ENCODE assay signal across 24 cellular contexts in genomic region chr16:57652695-57653471, GRCh38. TPM values are rescaled to one million over a fixed set of nuclear protein-coding genes. Genes with fewer than 3 reads are reported as not detected.
A peak's percentile ranks its signal among the peaks of the same experiment; 100 is the strongest.
DNase-seq lines count a peak whose midpoint lies in the region; ATAC-seq and TF ChIP-seq lines count a peak whose summit lies in the region.
"Had no signal": no experiment of that assay in that cellular context is flagged by ENCODE, and none has a peak within 500 bp of the region (broad histone marks: within the 10 kb centered on the region; RNA-seq: fewer than 3 reads in every experiment).

No MANE protein-coding gene starts in this region.

- H3K27me3 ChIP-seq in MG63, result no peaks in the 10 kb centered on the region
- H3K27me3 ChIP-seq in CD4-positive, alpha-beta T cell (ENCODE audit: control insufficient read depth, insufficient read depth, low read length), result no peaks in the 10 kb centered on the region

- CTCF ChIA-PET in CD4-positive, alpha-beta T cell (lab: Charles Lee), result no interaction called here

- H3K36me3 Mint-ChIP-seq in activated naive CD8-positive, alpha-beta T cell treated with anti-CD3 and anti-CD28 coated beads, Interleukin-2, amount 10 ng/mL, durations not matched to agents 7 days and 5 days, result no peaks in the 10 kb centered on the region
- peaks cover 2% of the 10 kb centered on the region for H3K36me3 Mint-ChIP-seq in activated naive CD8-positive, alpha-beta T cell treated with anti-CD3 and anti-CD28 coated beads, Interleukin-2, amount 50 U/mL, for 24 hours (ENCODE audit: low read depth)
- H3K36me3 Mint-ChIP-seq in brain (peaks cover 64% of the 10 kb centered on the region), natural killer cell (peaks cover 11% of the 10 kb centered on the region)
- no peaks in the 10 kb centered on the region for H3K36me3 Mint-ChIP-seq in CD4-positive, alpha-beta T cell (ENCODE audit: low read depth)
- H3K36me3 Mint-ChIP-seq: CD4-positive, alpha-beta memory T cell; IgD-negative memory B cell had no signal

- H3K36me3 ChIP-seq in MG63, result no peaks in the 10 kb centered on the region

- no peaks in the 10 kb centered on the region for H3K27me3 Mint-ChIP-seq in activated naive CD8-positive, alpha-beta T cell treated with anti-CD3 and anti-CD28 coated beads, Interleukin-2, amount 10 ng/mL, durations not matched to agents 7 days and 5 days
- H3K27me3 Mint-ChIP-seq in activated naive CD8-positive, alpha-beta T cell treated with anti-CD3 and anti-CD28 coated beads, Interleukin-2, amount 50 U/mL, for 24 hours, result no peaks in the 10 kb centered on the region
- H3K27me3 Mint-ChIP-seq in brain, result no peaks in the 10 kb centered on the region
- H3K27me3 Mint-ChIP-seq in natural killer cell (ENCODE audit: low read depth in 2 of 2), result no peaks in the 10 kb centered on the region
- no peaks in the 10 kb centered on the region for H3K27me3 Mint-ChIP-seq in CD4-positive, alpha-beta T cell
- H3K27me3 Mint-ChIP-seq: CD4-positive, alpha-beta memory T cell had no signal

- H3K4me3 Mint-ChIP-seq in activated naive CD8-positive, alpha-beta T cell treated with anti-CD3 and anti-CD28 coated beads, Interleukin-2, amount 10 ng/mL, durations not matched to agents 7 days and 5 days, result no peak overlapping the region
- H3K4me3 Mint-ChIP-seq in activated naive CD8-positive, alpha-beta T cell treated with anti-CD3 and anti-CD28 coated beads, Interleukin-2, amount 50 U/mL, for 24 hours, result no peak overlapping the region
- H3K4me3 Mint-ChIP-seq in brain, result no peak overlapping the region
- H3K4me3 Mint-ChIP-seq in natural killer cell, result peak overlapping the region; percentile 79
- H3K4me3 Mint-ChIP-seq in CD4-positive, alpha-beta T cell, result no peak overlapping the region
- H3K4me3 Mint-ChIP-seq: GM23338 had no signal

- TF ChIP-seq CTCF in brain (conservative IDR thresholded peaks at IDR 0.05) (no peak), natural killer cell (IDR thresholded peaks at IDR 0.05) (no peak)
- no peak for TF ChIP-seq CTCF in CD4-positive, alpha-beta T cell (IDR thresholded peaks at IDR 0.05)

- H3K27ac Mint-ChIP-seq in activated naive CD8-positive, alpha-beta T cell treated with anti-CD3 and anti-CD28 coated beads, Interleukin-2, amount 10 ng/mL, durations not matched to agents 7 days and 5 days, result peak overlapping the region; percentile 83
- no peak overlapping the region for H3K27ac Mint-ChIP-seq in activated naive CD8-positive, alpha-beta T cell treated with anti-CD3 and anti-CD28 coated beads, Interleukin-2, amount 50 U/mL, for 24 hours
- H3K27ac Mint-ChIP-seq in brain, result peak overlapping the region in 3 of 5 experiments; percentile 65 to 90 (median 74)
- peak overlapping the region; percentile 93 to 96 for H3K27ac Mint-ChIP-seq in natural killer cell
- H3K27ac Mint-ChIP-seq in CD4-positive, alpha-beta T cell, result no peak overlapping the region
- H3K27ac Mint-ChIP-seq: GM23338, IgD-negative memory B cell had no signal

- no peak for DNase-seq in activated naive CD8-positive, alpha-beta T cell treated with anti-CD3 and anti-CD28 coated beads, Interleukin-2, amount 10 ng/mL, durations not matched to agents 7 days and 5 days
- DNase-seq in activated naive CD8-positive, alpha-beta T cell treated with anti-CD3 and anti-CD28 coated beads, Interleukin-2, amount 50 U/mL, for 24 hours, result no peak
- no peak for DNase-seq in natural killer cell
- DNase-seq in MG63, result no peak
- DNase-seq in SKM-1 (lab: John Stamatoyannopoulos, UW; ENCODE audit: unreplicated experiment), result no peak
- DNase-seq in CD4-positive, alpha-beta T cell, result no peak
- DNase-seq: 8988T, Calu3, DMS53, EL, HCEC 1CT, NCI-H1105, NCI-H1694, NCI-H510A, NCI-H748 treated with DMSO at 0.1 percent for 48 hours, SHP77 had no signal

- no peaks in the 10 kb centered on the region for H3K9me3 ChIP-seq in MG63
- no peaks in the 10 kb centered on the region for H3K9me3 ChIP-seq in CD4-positive, alpha-beta T cell (ENCODE audit: control insufficient read depth, low read length)

- no peaks in the 10 kb centered on the region for H3K9me3 Mint-ChIP-seq in activated naive CD8-positive, alpha-beta T cell treated with anti-CD3 and anti-CD28 coated beads, Interleukin-2, amount 10 ng/mL, durations not matched to agents 7 days and 5 days
- H3K9me3 Mint-ChIP-seq in activated naive CD8-positive, alpha-beta T cell treated with anti-CD3 and anti-CD28 coated beads, Interleukin-2, amount 50 U/mL, for 24 hours, result no peaks in the 10 kb centered on the region
- H3K9me3 Mint-ChIP-seq in brain, result no peaks in the 10 kb centered on the region
- no peaks in the 10 kb centered on the region for H3K9me3 Mint-ChIP-seq in natural killer cell
- H3K9me3 Mint-ChIP-seq in CD4-positive, alpha-beta T cell, result no peaks in the 10 kb centered on the region
- H3K9me3 Mint-ChIP-seq: CD4-positive, alpha-beta memory T cell; GM23338; IgD-negative memory B cell had no signal

- H3K27ac ChIP-seq in CD4-positive, alpha-beta T cell (ENCODE audit: low read depth, low read length), result no peak overlapping the region

- intact Hi-C loops in natural killer cell (cut with micrococcal nuclease), result no loop called here
- intact Hi-C loops in CD4-positive, alpha-beta T cell (cut with DNase I, micrococcal nuclease), result no loop called here

- no peak overlapping the region for H3K4me3 ChIP-seq in MG63
- H3K4me3 ChIP-seq: GM23338 had no signal

- no peak for ATAC-seq in activated naive CD8-positive, alpha-beta T cell treated with anti-CD3 and anti-CD28 coated beads, Interleukin-2, amount 10 ng/mL, durations not matched to agents 7 days and 5 days (ENCODE audit: low read depth)
- ATAC-seq in activated naive CD8-positive, alpha-beta T cell treated with anti-CD3 and anti-CD28 coated beads, Interleukin-2, amount 50 U/mL, for 24 hours, result no peak
- ATAC-seq in natural killer cell (no peak), HG02642 (IDR thresholded peaks at IDR 0.05; ENCODE audit: poor library complexity, unreplicated experiment) (no peak)
- no peak for ATAC-seq in CD4-positive, alpha-beta T cell (ENCODE audit: poor library complexity)
- ATAC-seq: GM23338 had no signal

- POLR2A ChIA-PET in activated naive CD8-positive, alpha-beta T cell treated with anti-CD3 and anti-CD28 coated beads, Interleukin-2, amount 10 ng/mL, durations not matched to agents 7 days and 5 days (lab: Charles Lee), result interaction anchor here (1.2 to 1.8 kb wide), 2 partner anchors 38 to 44 kb away, joined by 6 to 7 read pairs; no protein-coding TSS in a partner anchor
- POLR2A ChIA-PET in CD4-positive, alpha-beta T cell (lab: Charles Lee), result no interaction called here

- peaks cover 29% of the 10 kb centered on the region for H3K4me1 Mint-ChIP-seq in activated naive CD8-positive, alpha-beta T cell treated with anti-CD3 and anti-CD28 coated beads, Interleukin-2, amount 10 ng/mL, durations not matched to agents 7 days and 5 days
- peaks cover 21% of the 10 kb centered on the region for H3K4me1 Mint-ChIP-seq in activated naive CD8-positive, alpha-beta T cell treated with anti-CD3 and anti-CD28 coated beads, Interleukin-2, amount 50 U/mL, for 24 hours
- H3K4me1 Mint-ChIP-seq in brain (peaks cover 13% of the 10 kb centered on the region), natural killer cell (peaks cover 70 to 83% of the 10 kb centered on the region in 2 donors)
- H3K4me1 Mint-ChIP-seq in CD4-positive, alpha-beta T cell (ENCODE audit: low read depth), result peaks cover 19% of the 10 kb centered on the region
- H3K4me1 Mint-ChIP-seq: GM23338 had no signal

RNA-seq across cellular contexts. Expression of gene ADGRG3, which starts 15.2 kb away (rescaled TPM):
- not detected for total RNA-seq in activated naive CD8-positive, alpha-beta T cell treated with anti-CD3 and anti-CD28 coated beads, Interleukin-2, amount 10 ng/mL, durations not matched to agents 7 days and 5 days
- 0.29 TPM for polyA plus RNA-seq in brain (ENCODE audit: insufficient read depth, low read depth, low replicate concordance)
- 10 to 100 TPM; 16.6 to 57.3 (median 20.7) TPM for total RNA-seq in natural killer cell
- total RNA-seq in MG63 (2014; rRNA removed; shearing (Covaris generic); ENCODE audit: low replicate concordance), result not detected in 2 replicates
- total RNA-seq in CD4-positive, alpha-beta T cell, result under 1 TPM in 1 of 2 experiments, not detected in 1; 0.28 TPM
- total RNA-seq: Calu3; CD4-positive, alpha-beta memory T cell; GM23338; LHCN-M2; OCI-LY7 had no signal
- polyA plus RNA-seq: AG04450; CD4-positive, alpha-beta memory T cell; GM23338; IgD-negative memory B cell had no signal

RNA-seq across cellular contexts. Expression of gene ADGRG1, which starts 24.5 kb away (rescaled TPM):
- 1 to 10 TPM; 4.3 to 5.6 TPM for total RNA-seq in activated naive CD8-positive, alpha-beta T cell treated with anti-CD3 and anti-CD28 coated beads, Interleukin-2, amount 10 ng/mL, durations not matched to agents 7 days and 5 days
- polyA plus RNA-seq in brain (ENCODE audit: insufficient read depth, low read depth, low replicate concordance), result 268 TPM
- total RNA-seq in natural killer cell, result 100 to 1,000 TPM; 830 to 949 (median 858) TPM
- 1.4 and 1.6 TPM in 2 replicates for total RNA-seq in MG63 (2014; rRNA removed; shearing (Covaris generic); ENCODE audit: low replicate concordance)
- total RNA-seq in CD4-positive, alpha-beta T cell, result 1 to 10 TPM; 1.8 to 2.3 TPM
- total RNA-seq: OCI-LY7 had no signal

RNA-seq across cellular contexts. Expression of gene DRC7, which starts 41.7 kb away (rescaled TPM):
- total RNA-seq in activated naive CD8-positive, alpha-beta T cell treated with anti-CD3 and anti-CD28 coated beads, Interleukin-2, amount 10 ng/mL, durations not matched to agents 7 days and 5 days, result under 1 TPM in 1 of 2 experiments, not detected in 1; 0.17 TPM
- polyA plus RNA-seq in brain (ENCODE audit: insufficient read depth, low read depth, low replicate concordance), result 2.4 TPM
- total RNA-seq in natural killer cell, result under 1 TPM in 1 of 3 donors, not detected in 2; 0.33 TPM
- not detected in 2 replicates for total RNA-seq in MG63 (2014; rRNA removed; shearing (Covaris generic); ENCODE audit: low replicate concordance)
- total RNA-seq in CD4-positive, alpha-beta T cell, result not detected
- total RNA-seq: Calu3; CD4-positive, alpha-beta memory T cell; GM23338; LHCN-M2 had no signal
- polyA plus RNA-seq: AG04450; CD4-positive, alpha-beta memory T cell; GM23338; IgD-negative memory B cell had no signal

Comparison
In these comparisons a context has a peak if more than half of its experiments do, and no peak if none do; other contexts are left out.
1. H3K27ac Mint-ChIP-seq: peak in activated naive CD8-positive, alpha-beta T cell treated with anti-CD3 and anti-CD28 coated beads, Interleukin-2, amount 10 ng/mL, durations not matched to agents 7 days and 5 days (single experiment), brain (3 of 5) and natural killer cell (2 of 2); none in activated naive CD8-positive, alpha-beta T cell treated with anti-CD3 and anti-CD28 coated beads, Interleukin-2, amount 50 U/mL, for 24 hours (single experiment) and CD4-positive, alpha-beta T cell (single experiment).
2. RNA of gene ADGRG3, which starts 15.2 kb away (total RNA-seq): 16.6 to 57.3 TPM in natural killer cell; 0.28 TPM in CD4-positive, alpha-beta T cell, not detected in activated naive CD8-positive, alpha-beta T cell treated with anti-CD3 and anti-CD28 coated beads, Interleukin-2, amount 10 ng/mL, durations not matched to agents 7 days and 5 days and not detected in MG63; every median in the first group is over 10 times any median in the second.
3. RNA of gene ADGRG1, which starts 24.5 kb away (total RNA-seq): 830 to 949 TPM in natural killer cell; 4.3 to 5.6 TPM in activated naive CD8-positive, alpha-beta T cell treated with anti-CD3 and anti-CD28 coated beads, Interleukin-2, amount 10 ng/mL, durations not matched to agents 7 days and 5 days, 1.8 to 2.3 TPM in CD4-positive, alpha-beta T cell and 1.4 to 1.6 TPM in MG63; every median in the first group is over 100 times any median in the second.